In the genomic region with DNA sequence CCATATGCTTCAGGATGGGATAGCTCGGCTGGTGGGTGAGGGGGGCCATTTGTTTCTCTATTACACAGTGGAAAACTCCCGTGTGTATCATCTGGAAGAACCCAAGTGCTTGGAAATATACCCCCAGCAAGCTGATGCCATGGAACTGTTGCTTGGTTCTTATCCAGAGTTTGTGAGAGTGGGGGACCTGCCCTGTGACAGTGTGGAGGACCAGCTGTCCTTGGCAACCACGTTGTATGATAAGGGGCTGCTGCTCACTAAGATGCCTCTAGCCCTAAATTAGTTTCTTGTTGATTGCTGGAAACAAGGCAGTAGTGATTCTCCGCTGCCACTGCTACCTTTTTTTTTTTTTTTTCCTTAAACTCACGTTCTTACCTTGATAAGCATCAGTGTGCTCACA, we compare ENCODE assay signal across 11 cellular contexts. TPM values are rescaled to one million over a fixed set of nuclear protein-coding genes. Genes with fewer than 3 reads are reported as not detected.
DNase-seq lines count a peak whose midpoint lies in the region; ATAC-seq, FAIRE-seq and TF ChIP-seq lines count a peak whose summit lies in the region.
"Had no signal": no experiment of that assay in that cellular context is flagged by ENCODE, and none has a peak within 500 bp of the region (broad histone marks: within the 10 kb centered on the region; RNA-seq: fewer than 3 reads in every experiment).

No MANE protein-coding gene starts in this region.

- H3K4me1 ChIP-seq in astrocyte (ENCODE audit: insufficient read depth, low read length), result peaks cover 15% of the 10 kb centered on the region

- H3K4me3 ChIP-seq in HFF-Myc (replicated peaks; ENCODE audit: low read depth, low read length) (peak overlapping the region; percentile 68), astrocyte (ENCODE audit: insufficient read depth, low read depth, low read length) (peak overlapping the region; percentile 84)

- no peaks in the 10 kb centered on the region for H3K9me3 ChIP-seq in astrocyte (ENCODE audit: insufficient read depth, low read depth, low read length)
- H3K9me3 ChIP-seq: suprapubic skin had no signal

- ATAC-seq in natural killer cell (no peak), GM19328 (IDR thresholded peaks at IDR 0.05; ENCODE audit: unreplicated experiment) (no peak)

- H3K4me3 Mint-ChIP-seq in CD14-positive monocyte (peak overlapping the region; percentile 83 to 89), astrocyte (ENCODE audit: unreplicated experiment) (peak overlapping the region; percentile 84), natural killer cell (peak overlapping the region; percentile 89)

- H4K20me1 ChIP-seq in astrocyte (ENCODE audit: insufficient read depth, low read length), result peaks cover 46% of the 10 kb centered on the region

- H3K27ac Mint-ChIP-seq in CD14-positive monocyte (no peak overlapping the region), astrocyte (ENCODE audit: unreplicated experiment) (no peak overlapping the region), natural killer cell (peak overlapping the region; percentile 57 to 88)

- H3K4me1 Mint-ChIP-seq in CD14-positive monocyte, result peaks cover 41% of the 10 kb centered on the region
- peaks cover 3% of the 10 kb centered on the region for H3K4me1 Mint-ChIP-seq in astrocyte (ENCODE audit: low read depth, unreplicated experiment)
- H3K4me1 Mint-ChIP-seq in natural killer cell, result peaks cover 36 to 40% of the 10 kb centered on the region in 2 donors

- no peak overlapping the region for H3K9ac ChIP-seq in astrocyte (ENCODE audit: low read length)

- H3K9me3 Mint-ChIP-seq in CD14-positive monocyte (no peaks in the 10 kb centered on the region), astrocyte (ENCODE audit: unreplicated experiment) (no peaks in the 10 kb centered on the region), natural killer cell (no peaks in the 10 kb centered on the region)

- H3K36me3 Mint-ChIP-seq in CD14-positive monocyte (peaks cover 12 to 22% of the 10 kb centered on the region in 2 donors), astrocyte (ENCODE audit: low read depth, unreplicated experiment) (peaks cover 8% of the 10 kb centered on the region), natural killer cell (no peaks in the 10 kb centered on the region)

- intact Hi-C loops in CD14-positive monocyte (cut with micrococcal nuclease), result no loop called here
- intact Hi-C loops in natural killer cell (cut with micrococcal nuclease), result no loop called here

- DNase-seq in CD14-positive monocyte (ENCODE audit: low spot score) (no peak), HFF-Myc (ENCODE audit: extremely low read depth, low read depth) (no peak), astrocyte (ENCODE audit: low read depth) (no peak), natural killer cell (no peak), GM19239 (ENCODE audit: insufficient read length, low spot score) (no peak), NCI-H2107 (lab: John Stamatoyannopoulos, UW) (no peak)
- DNase-seq in activated effector memory CD4-positive, alpha-beta T cell treated with anti-CD3 and anti-CD28 coated beads, Interleukin-2, amount 50 U/mL, for 16 hours, result no peak
- DNase-seq: activated CD4-positive, CD25-positive, alpha-beta regulatory T cell; small intestine had no signal

- peaks cover 0 to 4% (median 2%) of the 10 kb centered on the region in 3 donors for H3K27me3 Mint-ChIP-seq in CD14-positive monocyte (ENCODE audit: low read depth in 3 of 3)
- H3K27me3 Mint-ChIP-seq in astrocyte (ENCODE audit: low read depth, unreplicated experiment), result no peaks in the 10 kb centered on the region
- no peaks in the 10 kb centered on the region for H3K27me3 Mint-ChIP-seq in natural killer cell (ENCODE audit: low read depth in 2 of 2)

- H3K27ac ChIP-seq in astrocyte (ENCODE audit: low read depth, low read length), result no peak overlapping the region
- H3K27ac ChIP-seq: suprapubic skin had no signal

- peaks cover 4% of the 10 kb centered on the region for H3K36me3 ChIP-seq in astrocyte (ENCODE audit: insufficient read depth, low read length)

- peaks cover 32% of the 10 kb centered on the region for H3K79me2 ChIP-seq in astrocyte (ENCODE audit: insufficient read depth, low read length)

- H3K4me2 ChIP-seq in astrocyte (ENCODE audit: low read length), result peak overlapping the region; percentile 99

- H3K27me3 ChIP-seq in astrocyte (ENCODE audit: insufficient read depth, low read length), result no peaks in the 10 kb centered on the region
- H3K27me3 ChIP-seq: suprapubic skin had no signal

- FAIRE-seq in astrocyte (lab: Jason Lieb, UNC) (no peak), GM19239 (lab: Jason Lieb, UNC) (no peak)
- FAIRE-seq: small intestine had no signal

- no peak for TF ChIP-seq CTCF in CD14-positive monocyte (IDR thresholded peaks at IDR 0.05)
- no peak for TF ChIP-seq CTCF in HFF-Myc (IDR thresholded peaks at IDR 0.05; ENCODE audit: low read depth, low read length, missing control alignments)
- no peak for TF ChIP-seq CTCF in astrocyte (IDR thresholded peaks at IDR 0.05; ENCODE audit: insufficient read depth, low read depth, low read length)
- TF ChIP-seq CTCF in natural killer cell (IDR thresholded peaks at IDR 0.05), result no peak

- H2AFZ ChIP-seq in astrocyte (ENCODE audit: low read depth, low read length), result no peak overlapping the region

RNA-seq across cellular contexts. Expression of gene RIOX1, which starts 1.9 kb away (rescaled TPM):
- 1 to 10 TPM; 5.4 to 6.6 TPM for polyA plus RNA-seq in CD14-positive monocyte
- total RNA-seq in astrocyte (11.3 and 12.5 TPM in 2 replicates), natural killer cell (10 to 100 TPM; 18.1 to 25.4 (median 22.7) TPM)

RNA-seq across cellular contexts. Expression of gene NUMB, which starts 34.3 kb away (rescaled TPM):
- 100 to 1,000 TPM in 1 of 2 donors, 10 to 100 TPM in 1; 83.4 to 126 TPM for polyA plus RNA-seq in CD14-positive monocyte
- 89.2 and 93.9 TPM in 2 replicates for total RNA-seq in astrocyte
- 10 to 100 TPM; 50.0 to 67.4 (median 56.3) TPM for total RNA-seq in natural killer cell

RNA-seq across cellular contexts. Expression of gene ACOT1, which starts 44.3 kb away (rescaled TPM):
- polyA plus RNA-seq in CD14-positive monocyte, result 1 to 10 TPM in 1 of 2 donors, under 1 TPM in 1; 0.51 to 1.0 TPM
- total RNA-seq in astrocyte, result 2.1 and 2.5 TPM in 2 replicates
- 1 to 10 TPM; 3.3 to 4.4 (median 3.6) TPM for total RNA-seq in natural killer cell

Comparison
In these comparisons a context has a peak if more than half of its experiments do, and no peak if none do; other contexts are left out.
1. H3K27ac Mint-ChIP-seq: peak in natural killer cell (2 of 2); none in CD14-positive monocyte (0 of 7) and astrocyte (single experiment).
2. Peak in every context shown above with its lines, with median percentiles within 50 percentile points of each other: H3K4me3 Mint-ChIP-seq.